Comparison of ENCODE assay signal across 9 cellular contexts in genomic region chr17:32495347-32496253, GRCh38. TPM values are rescaled to one million over a fixed set of nuclear protein-coding genes. Genes with fewer than 3 reads are reported as not detected.
A peak's percentile ranks its signal among the peaks of the same experiment; 100 is the strongest.
DNase-seq lines count a peak whose midpoint lies in the region; ATAC-seq and TF ChIP-seq lines count a peak whose summit lies in the region.
"Had no signal": no experiment of that assay in that cellular context is flagged by ENCODE, and none has a peak within 500 bp of the region (broad histone marks: within the 10 kb centered on the region; RNA-seq: fewer than 3 reads in every experiment).

No MANE protein-coding gene starts in this region.

- no peaks in the 10 kb centered on the region for H3K36me3 ChIP-seq in body of pancreas (replicated peaks in 1 of 2; ENCODE audit: insufficient read depth in 1 of 2, low read depth in 2 of 2)

- peaks cover 10% of the 10 kb centered on the region for H3K36me3 Mint-ChIP-seq in activated T-cell treated with anti-CD3 and anti-CD28 coated beads, Interleukin-2, amount 50 U/mL, for 24 hours (ENCODE audit: low read depth)
- H3K36me3 Mint-ChIP-seq: CD4-positive, alpha-beta memory T cell had no signal

- TF ChIP-seq CTCF in body of pancreas (IDR thresholded peaks at IDR 0.05): no peak

- ATAC-seq in body of pancreas (peak; percentile 29), left colon (peak; percentile 6), HG03175 (IDR thresholded peaks at IDR 0.05; ENCODE audit: unreplicated experiment) (no peak)

- no peak for TF ChIP-seq POLR2A in body of pancreas (IDR thresholded peaks at IDR 0.05)

- H3K27ac Mint-ChIP-seq in activated T-cell treated with anti-CD3 and anti-CD28 coated beads, Interleukin-2, amount 50 U/mL, for 24 hours: peak overlapping the region; percentile 47

- peaks cover 5% of the 10 kb centered on the region for H3K4me1 ChIP-seq in body of pancreas

- DNase-seq in activated T-cell treated with anti-CD3 and anti-CD28 coated beads, Interleukin-2, amount 50 U/mL, for 24 hours: peak; percentile 43
- DNase-seq in activated T-cell treated with anti-CD3 and anti-CD28 coated beads, Interleukin-2, amount 50 U/mL, for 1 hour: no peak
- peak in 2 of 4 donors; percentile 31 to 41 for DNase-seq in body of pancreas
- no peak for DNase-seq in left colon
- no peak for DNase-seq in middle frontal gyrus (ENCODE audit: extremely low spot score, low spot score)
- no peak for DNase-seq in activated CD4-positive, CD25-positive, alpha-beta regulatory T cell (lab: John Stamatoyannopoulos, UW)

- no peaks in the 10 kb centered on the region for H3K27me3 ChIP-seq in body of pancreas

- intact Hi-C loops in body of pancreas (cut with DNase I): loop anchor here (10.0 kb wide), 1 partner anchor 249 kb away; no protein-coding TSS in a partner anchor
- intact Hi-C loops in left colon (cut with DNase I, micrococcal nuclease): no loop called here

- H3K4me3 Mint-ChIP-seq in activated T-cell treated with anti-CD3 and anti-CD28 coated beads, Interleukin-2, amount 50 U/mL, for 24 hours: no peak overlapping the region

- no peaks in the 10 kb centered on the region for H3K27me3 Mint-ChIP-seq in activated T-cell treated with anti-CD3 and anti-CD28 coated beads, Interleukin-2, amount 50 U/mL, for 24 hours
- H3K27me3 Mint-ChIP-seq: CD4-positive, alpha-beta memory T cell had no signal

- peaks cover 41% of the 10 kb centered on the region for H3K4me1 Mint-ChIP-seq in activated T-cell treated with anti-CD3 and anti-CD28 coated beads, Interleukin-2, amount 50 U/mL, for 24 hours (ENCODE audit: low read depth)

- 62 to 67% methylated on average over 8 to 44 of the region's 46 CpGs for WGBS in body of pancreas, 2 donors

- no peak overlapping the region for H3K4me3 ChIP-seq in body of pancreas

- no peaks in the 10 kb centered on the region for H3K9me3 Mint-ChIP-seq in activated T-cell treated with anti-CD3 and anti-CD28 coated beads, Interleukin-2, amount 50 U/mL, for 24 hours
- H3K9me3 Mint-ChIP-seq: CD4-positive, alpha-beta memory T cell had no signal

- H3K9me3 ChIP-seq in body of pancreas: no peaks in the 10 kb centered on the region

- H3K27ac ChIP-seq in body of pancreas (no peak overlapping the region), temporal lobe (ENCODE audit: low read depth, low read length) (peak overlapping the region; percentile 47)

RNA-seq across cellular contexts. Expression of gene CDK5R1, which starts 8.8 kb away (rescaled TPM):
- total RNA-seq in body of pancreas: 1 to 10 TPM; 1.0 to 1.6 TPM
- 1 to 10 TPM in 1 of 2 donors, under 1 TPM in 1; 0.61 to 1.1 TPM for total RNA-seq in left colon
- 224 TPM for total RNA-seq in temporal lobe

RNA-seq across cellular contexts. Expression of gene PSMD11, which starts 51.3 kb away (rescaled TPM):
- 10 to 100 TPM; 18.9 to 24.7 TPM for total RNA-seq in body of pancreas
- 10 to 100 TPM; 77.4 to 79.3 TPM for total RNA-seq in left colon
- 71.3 TPM for total RNA-seq in temporal lobe

Comparison
In these comparisons a context has a peak if more than half of its experiments do, and no peak if none do; other contexts are left out.
1. RNA of gene CDK5R1, which starts 8.8 kb away (total RNA-seq): 224 TPM in temporal lobe (single experiment); 1.0 to 1.6 TPM in body of pancreas and 0.61 to 1.1 TPM in left colon; every median in the first group is over 10 times any median in the second.